ENCODE assay signal across 8 cellular contexts in genomic region chr15:58628206-58629057, GRCh38.
DNase-seq lines count a peak whose midpoint lies in the region; ATAC-seq and TF ChIP-seq lines count a peak whose summit lies in the region.

No MANE protein-coding gene starts in this region.

- TF ChIP-seq CTCF in natural killer cell (IDR thresholded peaks at IDR 0.05), result no peak

- DNase-seq in CD1c-positive myeloid dendritic cell (ENCODE audit: extremely low spot score) (peak; percentile 31), MV-4-11 (lab: John Stamatoyannopoulos, UW) (peak; percentile 33), natural killer cell (no peak), SKM-1 (lab: John Stamatoyannopoulos, UW; ENCODE audit: unreplicated experiment) (no peak), AG08395 (ENCODE audit: low spot score) (no peak), UCSD-AML1 (lab: John Stamatoyannopoulos, UW; ENCODE audit: unreplicated experiment) (no peak)

- ATAC-seq in natural killer cell, result peak; percentile 72 to 75 (median 75)
- no peak for ATAC-seq in GM18909 (IDR thresholded peaks at IDR 0.05; ENCODE audit: poor library complexity, unreplicated experiment)

- peak overlapping the region; percentile 51 for H3K4me3 Mint-ChIP-seq in dendritic cell treated with granulocyte-macrophage colony-stimulating factor and Interleukin-4, amounts not matched to agents 40 ng/mL and 50 ng/mL, for 4 days
- peak overlapping the region; percentile 92 for H3K4me3 Mint-ChIP-seq in natural killer cell

- intact Hi-C loops in dendritic cell treated with granulocyte-macrophage colony-stimulating factor and Interleukin-4, amounts not matched to agents 40 ng/mL and 50 ng/mL, for 4 days (cut with micrococcal nuclease), result no loop called here
- intact Hi-C loops in natural killer cell (cut with micrococcal nuclease), result no loop called here

- no peaks in the 10 kb centered on the region for H3K9me3 Mint-ChIP-seq in dendritic cell treated with granulocyte-macrophage colony-stimulating factor and Interleukin-4, amounts not matched to agents 40 ng/mL and 50 ng/mL, for 4 days
- peaks cover 0 to 1% of the 10 kb centered on the region in 2 donors for H3K9me3 Mint-ChIP-seq in natural killer cell

- H3K27ac Mint-ChIP-seq in dendritic cell treated with granulocyte-macrophage colony-stimulating factor and Interleukin-4, amounts not matched to agents 40 ng/mL and 50 ng/mL, for 4 days, result peak overlapping the region; percentile 74
- peak overlapping the region; percentile 97 to 99 for H3K27ac Mint-ChIP-seq in natural killer cell

- H3K27me3 Mint-ChIP-seq in dendritic cell treated with granulocyte-macrophage colony-stimulating factor and Interleukin-4, amounts not matched to agents 40 ng/mL and 50 ng/mL, for 4 days, result no peaks in the 10 kb centered on the region
- no peaks in the 10 kb centered on the region for H3K27me3 Mint-ChIP-seq in natural killer cell (ENCODE audit: low read depth in 2 of 2)

- peaks cover 28% of the 10 kb centered on the region for H3K4me1 Mint-ChIP-seq in dendritic cell treated with granulocyte-macrophage colony-stimulating factor and Interleukin-4, amounts not matched to agents 40 ng/mL and 50 ng/mL, for 4 days (ENCODE audit: low read depth)
- peaks cover 61 to 62% of the 10 kb centered on the region in 2 donors for H3K4me1 Mint-ChIP-seq in natural killer cell

- peaks cover 54% of the 10 kb centered on the region for H3K36me3 Mint-ChIP-seq in dendritic cell treated with granulocyte-macrophage colony-stimulating factor and Interleukin-4, amounts not matched to agents 40 ng/mL and 50 ng/mL, for 4 days (ENCODE audit: low read depth)
- peaks cover 14% of the 10 kb centered on the region for H3K36me3 Mint-ChIP-seq in natural killer cell

Comparison
In these comparisons a context has a peak if more than half of its experiments do, and no peak if none do; other contexts are left out.
1. DNase-seq: peak in CD1c-positive myeloid dendritic cell (single experiment) and MV-4-11 (single experiment); none in natural killer cell (single experiment), SKM-1 (single experiment), AG08395 (single experiment) and UCSD-AML1 (single experiment).